ENCODE assay signal across 24 cellular contexts in genomic region chr19:38907227-38907626, GRCh38. TPM values are rescaled to one million over a fixed set of nuclear protein-coding genes. Genes with fewer than 3 reads are reported as not detected.
A peak's percentile ranks its signal among the peaks of the same experiment; 100 is the strongest.
DNase-seq lines count a peak whose midpoint lies in the region; ATAC-seq, FAIRE-seq and TF ChIP-seq lines count a peak whose summit lies in the region.
"Had no signal": no experiment of that assay in that cellular context is flagged by ENCODE, and none has a peak within 500 bp of the region (broad histone marks: within the 10 kb centered on the region; RNA-seq: fewer than 3 reads in every experiment).

No MANE protein-coding gene starts in this region.

- peak; percentile 24; the same call in 1 of the 2 replicates for TF ChIP-seq POLR2A in GM12878 (IDR thresholded peaks at IDR 0.05; ENCODE audit: low read depth, low read length)

- intact Hi-C loops in GM12878 (cut with micrococcal nuclease; ENCODE audit: unreplicated experiment), result no loop called here

- H3K36me3 Mint-ChIP-seq in immature natural killer cell, result peaks cover 9 to 33% (median 16%) of the 10 kb centered on the region in 3 donors

- BruUV-seq in GM12878 (replicated peaks; lab: Mats Ljungman, UMichigan), result no TSS peak

- no peaks in the 10 kb centered on the region for H3K4me1 ChIP-seq in GM12878 (ENCODE audit: control insufficient read depth, insufficient read depth, low read length)

- POLR2A ChIA-PET in GM12878 (lab: Charles Lee), result no interaction called here

- FAIRE-seq in GM12878 (lab: Jason Lieb, UNC), result no peak
- FAIRE-seq: A549, G401.6, RCC 7860 had no signal

- no peak overlapping the region for H3K4me3 Mint-ChIP-seq in immature natural killer cell
- H3K4me3 Mint-ChIP-seq: CD4-positive, alpha-beta T cell; GM23338 had no signal

- CTCF ChIA-PET in GM12878 (lab: Yijun Ruan, JAX), result interaction anchor here (1.0 kb wide), 2 partner anchors 22 to 23 kb away, joined by 3 to 5 read pairs; partner anchors contain the start of genes MRPS12 and SARS2

- TF ChIP-seq RAD21 in GM12878 (IDR thresholded peaks at IDR 0.05; ENCODE audit: insufficient read depth, low read depth, low read length), result no peak

- no peaks in the 10 kb centered on the region for H3K9me3 Mint-ChIP-seq in immature natural killer cell
- H3K9me3 Mint-ChIP-seq: CD4-positive, alpha-beta T cell; GM23338 had no signal

- SMC1A ChIA-PET in GM12878 (lab: Charles Lee; ENCODE audit: uncharacterized antibody, unreplicated experiment), result no interaction called here

- H3K9me3 ChIP-seq in GM12878 (replicated peaks; ENCODE audit: control insufficient read depth, insufficient read depth, low read length), result no peaks in the 10 kb centered on the region
- H3K9me3 ChIP-seq: SK-N-SH had no signal

- H3K36me3 ChIP-seq in H7 (replicated peaks; ENCODE audit: control insufficient read depth, insufficient read depth, low read length) (peaks cover 5% of the 10 kb centered on the region), GM12878 (ENCODE audit: control insufficient read depth in 2 of 2, insufficient read depth in 2 of 2, low read length in 1 of 2) (peaks cover 7 to 12% of the 10 kb centered on the region in 2 experiments)

- H3K27me3 ChIP-seq in H7 (ENCODE audit: control insufficient read depth, insufficient read depth, low read length) (peaks cover 7% of the 10 kb centered on the region; the same call in 1 of the 2 replicates), GM12878 (replicated peaks in 1 of 2; ENCODE audit: control insufficient read depth in 2 of 2, insufficient read depth in 2 of 2, low read length in 1 of 2) (no peaks in the 10 kb centered on the region)
- H3K27me3 ChIP-seq: BLaER1 treated with 17β-estradiol and CSF1 and Interleukin-3, amounts not matched to agents 10 nM and 100 nM had no signal

- H3K27ac ChIP-seq in GM12878 (ENCODE audit: control insufficient read depth, insufficient read depth), result no peak overlapping the region
- H3K27ac ChIP-seq: A549; BLaER1 treated with 17β-estradiol and CSF1 and Interleukin-3, amounts not matched to agents 10 nM and 100 nM had no signal

- in situ Hi-C loops in GM12878 (cut with MboI), result no loop called here

- WGBS in GM12878 (ENCODE audit: insufficient coverage, insufficient replicate concordance, low lambda C conversion rate, missing lambda C conversion rate), result 97% methylated on average over 28 of the region's 29 CpGs

- RAD21 ChIA-PET in GM12878 (lab: Charles Lee; ENCODE audit: unreplicated experiment), result no interaction called here

- H3K9ac ChIP-seq in GM12878 (ENCODE audit: control insufficient read depth, insufficient read depth, low read length), result no peak overlapping the region
- H3K9ac ChIP-seq: BLaER1 treated with 17β-estradiol and CSF1 and Interleukin-3, amounts not matched to agents 10 nM and 100 nM; SK-N-SH had no signal

- H4K20me1 ChIP-seq in GM12878 (ENCODE audit: control insufficient read depth, insufficient read depth), result no peaks in the 10 kb centered on the region

- DNase-seq in H7, result peak; percentile 42
- DNase-seq in GM12878 (ENCODE audit: low read depth, low spot score), result no peak
- no peak for DNase-seq in immature natural killer cell
- no peak for DNase-seq in HCEC 1CT
- DNase-seq: AML-193; CD4-positive, alpha-beta T cell; KBM-7; MV-4-11; NCI-H1105; NCI-H1436 treated with DMSO at 0.1 percent for 48 hours; NCI-H187 treated with DMSO at 0.1 percent for 48 hours; NCI-H524; NCI-H748 treated with DMSO at 0.1 percent for 48 hours; SK-N-SH; SW 1271 had no signal

- ATAC-seq in GM12878, result no peak
- no peak for ATAC-seq in HG02840 (IDR thresholded peaks at IDR 0.05; ENCODE audit: low FRiP score, unreplicated experiment)
- ATAC-seq: A549, GM23338 had no signal

- no peak overlapping the region for H3K4me3 ChIP-seq in H7 (ENCODE audit: insufficient read depth, low read depth, low read length)
- no peak overlapping the region for H3K4me3 ChIP-seq in GM12878
- H3K4me3 ChIP-seq: A549; BLaER1 treated with 17β-estradiol and CSF1 and Interleukin-3, amounts not matched to agents 10 nM and 100 nM; GM23338 had no signal

- H3K4me1 Mint-ChIP-seq in immature natural killer cell, result peaks cover 34 to 42% of the 10 kb centered on the region in 2 donors

- H3K4me2 ChIP-seq in GM12878 (ENCODE audit: control insufficient read depth, insufficient read depth), result no peak overlapping the region
- H3K4me2 ChIP-seq: A549; BLaER1 treated with 17β-estradiol and CSF1 and Interleukin-3, amounts not matched to agents 10 nM and 100 nM; GM23338; SK-N-SH had no signal

- H3K27ac Mint-ChIP-seq in immature natural killer cell, result peak overlapping the region in 4 of 6 donors; percentile 17 to 80 (median 50)
- H3K27ac Mint-ChIP-seq: CD4-positive, alpha-beta T cell; GM23338 had no signal

- no peak for TF ChIP-seq CTCF in GM12878 (IDR thresholded peaks at IDR 0.05 in 2 of 3, conservative IDR thresholded peaks at IDR 0.05 in 1 of 3; ENCODE audit: control insufficient read depth in 2 of 3, extremely low read depth in 1 of 3, insufficient read depth in 1 of 3, low read depth in 3 of 3, low read length in 3 of 3)

- peaks cover 3% of the 10 kb centered on the region; the same call in 1 of the 2 replicates for H3K79me2 ChIP-seq in GM12878 (ENCODE audit: control insufficient read depth, insufficient read depth, low read length)

- peaks cover 4 to 10% (median 4%) of the 10 kb centered on the region in 3 donors for H3K27me3 Mint-ChIP-seq in immature natural killer cell (ENCODE audit: low read depth in 3 of 3)
- H3K27me3 Mint-ChIP-seq: CD4-positive, alpha-beta T cell had no signal

- no peak overlapping the region for H2AFZ ChIP-seq in GM12878 (ENCODE audit: control insufficient read depth, low read depth, low read length)
- H2AFZ ChIP-seq: GM23338 had no signal

- TF ChIP-seq EP300 in GM12878 (IDR thresholded peaks at IDR 0.05; ENCODE audit: borderline replicate concordance in 1 of 2, control insufficient read depth in 1 of 2, low read depth in 2 of 2, low read length in 2 of 2), result no peak

RNA-seq across cellular contexts. Expression of gene CCER2, which starts 4.8 kb away (rescaled TPM):
- 0.07 TPM in 1 of 2 replicates, not detected in the other for total RNA-seq in H7 (2014; rRNA removed; shearing (Covaris generic))
- 1.2 TPM in 1 of 2 replicates, not detected in the other for total RNA-seq in GM12878 (2013; cell fraction: nucleolus; rRNA removed)
- total RNA-seq in GM12878 (2014; rRNA removed), result 0.28 and 0.33 TPM in 2 replicates
- total RNA-seq in GM12878 (2014; rRNA removed; fragmentation: Illumina TruSeq; extraction: Trizol), result 0.27 and 0.37 TPM in 2 replicates
- 0.21 and 0.56 TPM in 2 replicates for total RNA-seq in GM12878 (2021)
- polyA plus RNA-seq in GM12878 (2011; ENCODE audit: low read depth), result 0.39 TPM
- polyA plus RNA-seq in GM12878 (2011; rRNA removed), result 0.13 and 0.23 TPM in 2 replicates
- polyA plus RNA-seq in GM12878 (2011; cell fraction: cytosol; rRNA removed), result 0.25 and 0.50 TPM in 2 replicates
- 2.4 and 3.5 TPM in 2 replicates for polyA plus RNA-seq in GM12878 (2011; cell fraction: nucleus; rRNA removed)
- 0.53 and 1.3 TPM in 2 replicates for polyA plus RNA-seq in GM12878 (2012)
- 0.62 TPM in 1 of 2 replicates, not detected in the other for polyA plus RNA-seq in GM12878 (2014; fragmentation: Illumina TruSeq; extraction: Trizol)
- under 1 TPM; 0.26 TPM for polyA plus RNA-seq in GM12878 (2014; fragmentation: Nextera tagmentation; extraction: Ambion mirVana)
- polyA plus RNA-seq in GM12878 (2014; rRNA removed), result 0.55 and 1.4 TPM in 2 replicates
- under 1 TPM; 0.19 to 0.59 TPM for polyA plus RNA-seq in GM12878 (2016; fragmentation: Nextera tagmentation; extraction: Ambion mirVana)
- polyA minus RNA-seq in GM12878 (2011; rRNA and poly(A)+ RNA removed), result not detected in 2 replicates
- polyA minus RNA-seq in GM12878 (2011; cell fraction: cytosol; rRNA and poly(A)+ RNA removed), result not detected in 2 replicates
- not detected in 2 replicates for polyA minus RNA-seq in GM12878 (2011; cell fraction: nucleus; rRNA and poly(A)+ RNA removed)
- not detected for polyA plus RNA-seq in immature natural killer cell
- total RNA-seq: GM23338, HT1080, LHCN-M2, MCF 10A had no signal

RNA-seq across cellular contexts. Expression of gene NFKBIB, which starts 7.5 kb away (rescaled TPM):
- total RNA-seq in H7 (2014; rRNA removed; shearing (Covaris generic)), result 26.0 and 30.6 TPM in 2 replicates
- total RNA-seq in GM12878 (2013; cell fraction: nucleolus; rRNA removed), result 5.3 and 5.4 TPM in 2 replicates
- total RNA-seq in GM12878 (2014; rRNA removed) (45.0 and 52.2 TPM in 2 replicates), GM12878 (2014; rRNA removed; fragmentation: Illumina TruSeq; extraction: Trizol) (11.0 and 11.7 TPM in 2 replicates), GM12878 (2021) (47.6 and 54.6 TPM in 2 replicates)
- 7.9 TPM for polyA plus RNA-seq in GM12878 (2011; ENCODE audit: low read depth)
- polyA plus RNA-seq in GM12878 (2011; rRNA removed) (12.4 and 25.7 TPM in 2 replicates), GM12878 (2014; fragmentation: Illumina TruSeq; extraction: Trizol) (3.7 and 8.6 TPM in 2 replicates), GM12878 (2014; fragmentation: Nextera tagmentation; extraction: Ambion mirVana) (1 to 10 TPM; 1.2 to 4.3 TPM), GM12878 (2014; rRNA removed) (60.9 and 74.0 TPM in 2 replicates), GM12878 (2016; fragmentation: Nextera tagmentation; extraction: Ambion mirVana) (10 to 100 TPM; 36.3 to 43.5 TPM), immature natural killer cell (10 to 100 TPM; 10.0 to 31.1 (median 24.0) TPM)
- polyA plus RNA-seq in GM12878 (2011; cell fraction: cytosol; rRNA removed), result 39.6 and 60.6 TPM in 2 replicates
- polyA plus RNA-seq in GM12878 (2011; cell fraction: nucleus; rRNA removed), result 19.5 and 32.3 TPM in 2 replicates
- 25.0 and 28.6 TPM in 2 replicates for polyA plus RNA-seq in GM12878 (2012)
- polyA minus RNA-seq in GM12878 (2011; rRNA and poly(A)+ RNA removed), result 4.7 and 10.3 TPM in 2 replicates
- 7.4 and 8.5 TPM in 2 replicates for polyA minus RNA-seq in GM12878 (2011; cell fraction: cytosol; rRNA and poly(A)+ RNA removed)
- 2.5 and 3.3 TPM in 2 replicates for polyA minus RNA-seq in GM12878 (2011; cell fraction: nucleus; rRNA and poly(A)+ RNA removed)

RNA-seq across cellular contexts. Expression of gene SIRT2, which starts 7.8 kb away (rescaled TPM):
- 11.6 and 11.8 TPM in 2 replicates for total RNA-seq in H7 (2014; rRNA removed; shearing (Covaris generic))
- 29.3 and 37.0 TPM in 2 replicates for total RNA-seq in GM12878 (2013; cell fraction: nucleolus; rRNA removed)
- total RNA-seq in GM12878 (2014; rRNA removed) (27.6 and 29.5 TPM in 2 replicates), GM12878 (2014; rRNA removed; fragmentation: Illumina TruSeq; extraction: Trizol) (14.6 and 15.9 TPM in 2 replicates), GM12878 (2021) (22.4 and 22.9 TPM in 2 replicates)
- 12.6 TPM for polyA plus RNA-seq in GM12878 (2011; ENCODE audit: low read depth)
- polyA plus RNA-seq in GM12878 (2011; rRNA removed) (16.5 and 38.7 TPM in 2 replicates), GM12878 (2014; fragmentation: Illumina TruSeq; extraction: Trizol) (16.3 and 25.4 TPM in 2 replicates), GM12878 (2014; fragmentation: Nextera tagmentation; extraction: Ambion mirVana) (1 to 10 TPM; 1.4 to 5.1 TPM), GM12878 (2014; rRNA removed) (21.4 and 25.5 TPM in 2 replicates), GM12878 (2016; fragmentation: Nextera tagmentation; extraction: Ambion mirVana) (10 to 100 TPM; 25.6 to 27.5 TPM), immature natural killer cell (100 to 1,000 TPM in 2 of 3 donors, 10 to 100 TPM in 1; 96.8 to 114 (median 112) TPM)
- 38.0 and 39.8 TPM in 2 replicates for polyA plus RNA-seq in GM12878 (2011; cell fraction: cytosol; rRNA removed)
- polyA plus RNA-seq in GM12878 (2011; cell fraction: nucleus; rRNA removed), result 63.6 and 64.7 TPM in 2 replicates
- 24.6 and 26.6 TPM in 2 replicates for polyA plus RNA-seq in GM12878 (2012)
- polyA minus RNA-seq in GM12878 (2011; rRNA and poly(A)+ RNA removed), result 19.3 and 27.0 TPM in 2 replicates
- 7.1 and 10.3 TPM in 2 replicates for polyA minus RNA-seq in GM12878 (2011; cell fraction: cytosol; rRNA and poly(A)+ RNA removed)
- polyA minus RNA-seq in GM12878 (2011; cell fraction: nucleus; rRNA and poly(A)+ RNA removed), result 14.6 and 19.6 TPM in 2 replicates

RNA-seq across cellular contexts. Expression of gene SARS2, which starts 23.3 kb away (rescaled TPM):
- 65.9 and 75.6 TPM in 2 replicates for total RNA-seq in H7 (2014; rRNA removed; shearing (Covaris generic))
- total RNA-seq in GM12878 (2013; cell fraction: nucleolus; rRNA removed), result 36.5 and 40.6 TPM in 2 replicates
- total RNA-seq in GM12878 (2014; rRNA removed) (33.7 and 34.1 TPM in 2 replicates), GM12878 (2014; rRNA removed; fragmentation: Illumina TruSeq; extraction: Trizol) (18.5 and 21.4 TPM in 2 replicates), GM12878 (2021) (35.9 and 38.2 TPM in 2 replicates)
- 15.0 TPM for polyA plus RNA-seq in GM12878 (2011; ENCODE audit: low read depth)
- polyA plus RNA-seq in GM12878 (2011; rRNA removed) (9.1 and 20.9 TPM in 2 replicates), GM12878 (2014; fragmentation: Illumina TruSeq; extraction: Trizol) (7.3 and 19.0 TPM in 2 replicates), GM12878 (2014; fragmentation: Nextera tagmentation; extraction: Ambion mirVana) (1 to 10 TPM; 2.6 to 7.8 TPM), GM12878 (2014; rRNA removed) (50.3 and 77.8 TPM in 2 replicates), GM12878 (2016; fragmentation: Nextera tagmentation; extraction: Ambion mirVana) (10 to 100 TPM; 35.8 to 42.7 TPM), immature natural killer cell (10 to 100 TPM; 12.7 to 21.7 (median 19.6) TPM)
- polyA plus RNA-seq in GM12878 (2011; cell fraction: cytosol; rRNA removed), result 24.2 and 40.9 TPM in 2 replicates
- polyA plus RNA-seq in GM12878 (2011; cell fraction: nucleus; rRNA removed), result 148 and 173 TPM in 2 replicates
- polyA plus RNA-seq in GM12878 (2012), result 23.8 and 28.3 TPM in 2 replicates
- 11.6 and 33.9 TPM in 2 replicates for polyA minus RNA-seq in GM12878 (2011; rRNA and poly(A)+ RNA removed)
- 16.7 and 21.9 TPM in 2 replicates for polyA minus RNA-seq in GM12878 (2011; cell fraction: cytosol; rRNA and poly(A)+ RNA removed)
- 18.9 and 29.1 TPM in 2 replicates for polyA minus RNA-seq in GM12878 (2011; cell fraction: nucleus; rRNA and poly(A)+ RNA removed)

RNA-seq across cellular contexts. Expression of gene MRPS12, which starts 23.5 kb away (rescaled TPM):
- total RNA-seq in H7 (2014; rRNA removed; shearing (Covaris generic)), result 106 and 115 TPM in 2 replicates
- total RNA-seq in GM12878 (2013; cell fraction: nucleolus; rRNA removed), result 21.5 and 25.4 TPM in 2 replicates
- 120 and 149 TPM in 2 replicates for total RNA-seq in GM12878 (2014; rRNA removed)
- total RNA-seq in GM12878 (2014; rRNA removed; fragmentation: Illumina TruSeq; extraction: Trizol), result 38.1 and 41.8 TPM in 2 replicates
- total RNA-seq in GM12878 (2021), result 101 and 112 TPM in 2 replicates
- 21.9 TPM for polyA plus RNA-seq in GM12878 (2011; ENCODE audit: low read depth)
- 19.4 and 42.6 TPM in 2 replicates for polyA plus RNA-seq in GM12878 (2011; rRNA removed)
- 83.1 and 137 TPM in 2 replicates for polyA plus RNA-seq in GM12878 (2011; cell fraction: cytosol; rRNA removed)
- 78.3 and 81.7 TPM in 2 replicates for polyA plus RNA-seq in GM12878 (2011; cell fraction: nucleus; rRNA removed)
- polyA plus RNA-seq in GM12878 (2012), result 53.3 and 53.6 TPM in 2 replicates
- polyA plus RNA-seq in GM12878 (2014; fragmentation: Illumina TruSeq; extraction: Trizol), result 6.0 and 22.8 TPM in 2 replicates
- 10 to 100 TPM in 1 of 2 experiments, 1 to 10 TPM in 1; 7.3 to 39.6 TPM for polyA plus RNA-seq in GM12878 (2014; fragmentation: Nextera tagmentation; extraction: Ambion mirVana)
- polyA plus RNA-seq in GM12878 (2014; rRNA removed), result 148 and 171 TPM in 2 replicates
- polyA plus RNA-seq in GM12878 (2016; fragmentation: Nextera tagmentation; extraction: Ambion mirVana), result 100 to 1,000 TPM; 178 to 205 TPM
- 22.2 and 47.5 TPM in 2 replicates for polyA minus RNA-seq in GM12878 (2011; rRNA and poly(A)+ RNA removed)
- polyA minus RNA-seq in GM12878 (2011; cell fraction: cytosol; rRNA and poly(A)+ RNA removed), result 24.0 and 27.7 TPM in 2 replicates
- 21.3 and 34.3 TPM in 2 replicates for polyA minus RNA-seq in GM12878 (2011; cell fraction: nucleus; rRNA and poly(A)+ RNA removed)
- polyA plus RNA-seq in immature natural killer cell, result 100 to 1,000 TPM; 120 to 175 (median 127) TPM
